ENCODE assay signal across 1 cellular context in the genomic region with DNA sequence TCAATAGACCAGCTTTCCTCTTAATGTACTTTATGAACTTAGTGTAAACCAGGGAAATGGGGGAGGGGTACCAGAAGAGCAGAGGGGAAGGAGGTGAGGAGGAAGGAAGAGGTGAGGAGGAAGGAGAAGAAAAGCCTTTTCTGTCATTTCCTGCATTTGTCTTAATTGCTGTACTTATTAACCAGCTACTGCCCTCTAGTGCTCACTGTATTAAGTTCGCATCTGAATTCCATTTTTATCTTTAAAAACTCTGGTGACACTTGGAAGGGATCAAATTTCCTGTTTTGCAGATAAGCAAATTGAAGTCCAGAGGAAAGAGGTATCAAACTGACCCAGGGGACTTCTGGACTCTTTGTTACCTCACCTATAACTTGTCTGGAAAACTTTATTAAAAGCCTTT.
A peak's percentile ranks its signal among the peaks of the same experiment; 100 is the strongest.
TF ChIP-seq lines count a peak whose summit lies in the region.

No MANE protein-coding gene starts in this region.

TF ChIP-seq in HEK293, 187 proteins besides CTCF, POLR2A, EP300 and RAD21 (continued from another document):
- TF ChIP-seq, protein P1, sequence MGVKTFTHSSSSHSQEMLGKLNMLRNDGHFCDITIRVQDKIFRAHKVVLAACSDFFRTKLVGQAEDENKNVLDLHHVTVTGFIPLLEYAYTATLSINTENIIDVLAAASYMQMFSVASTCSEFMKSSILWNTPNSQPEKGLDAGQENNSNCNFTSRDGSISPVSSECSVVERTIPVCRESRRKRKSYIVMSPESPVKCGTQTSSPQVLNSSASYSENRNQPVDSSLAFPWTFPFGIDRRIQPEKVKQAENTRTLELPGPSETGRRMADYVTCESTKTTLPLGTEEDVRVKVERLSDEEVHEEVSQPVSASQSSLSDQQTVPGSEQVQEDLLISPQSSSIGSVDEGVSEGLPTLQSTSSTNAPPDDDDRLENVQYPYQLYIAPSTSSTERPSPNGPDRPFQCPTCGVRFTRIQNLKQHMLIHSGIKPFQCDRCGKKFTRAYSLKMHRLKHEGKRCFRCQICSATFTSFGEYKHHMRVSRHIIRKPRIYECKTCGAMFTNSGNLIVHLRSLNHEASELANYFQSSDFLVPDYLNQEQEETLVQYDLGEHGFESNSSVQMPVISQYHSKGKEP (tag by site-specific recombination; IDR thresholded peaks at IDR 0.05): 0 out of 2 replicates have a peak, but pooled peaks have one; percentile 31
- TF ChIP-seq ZNF341 (tag by site-specific recombination; IDR thresholded peaks at IDR 0.05; ENCODE audit: low read depth): peak; percentile 82
- TF ChIP-seq, protein P2, sequence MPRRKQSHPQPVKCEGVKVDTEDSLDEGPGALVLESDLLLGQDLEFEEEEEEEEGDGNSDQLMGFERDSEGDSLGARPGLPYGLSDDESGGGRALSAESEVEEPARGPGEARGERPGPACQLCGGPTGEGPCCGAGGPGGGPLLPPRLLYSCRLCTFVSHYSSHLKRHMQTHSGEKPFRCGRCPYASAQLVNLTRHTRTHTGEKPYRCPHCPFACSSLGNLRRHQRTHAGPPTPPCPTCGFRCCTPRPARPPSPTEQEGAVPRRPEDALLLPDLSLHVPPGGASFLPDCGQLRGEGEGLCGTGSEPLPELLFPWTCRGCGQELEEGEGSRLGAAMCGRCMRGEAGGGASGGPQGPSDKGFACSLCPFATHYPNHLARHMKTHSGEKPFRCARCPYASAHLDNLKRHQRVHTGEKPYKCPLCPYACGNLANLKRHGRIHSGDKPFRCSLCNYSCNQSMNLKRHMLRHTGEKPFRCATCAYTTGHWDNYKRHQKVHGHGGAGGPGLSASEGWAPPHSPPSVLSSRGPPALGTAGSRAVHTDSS (tag by site-specific recombination; IDR thresholded peaks at IDR 0.05): peak; percentile 79
- TF ChIP-seq KLF16 (tag by site-specific recombination; IDR thresholded peaks at IDR 0.05): 0 out of 2 replicates have a peak, but pooled peaks have one; percentile 29
- TF ChIP-seq, protein P3, sequence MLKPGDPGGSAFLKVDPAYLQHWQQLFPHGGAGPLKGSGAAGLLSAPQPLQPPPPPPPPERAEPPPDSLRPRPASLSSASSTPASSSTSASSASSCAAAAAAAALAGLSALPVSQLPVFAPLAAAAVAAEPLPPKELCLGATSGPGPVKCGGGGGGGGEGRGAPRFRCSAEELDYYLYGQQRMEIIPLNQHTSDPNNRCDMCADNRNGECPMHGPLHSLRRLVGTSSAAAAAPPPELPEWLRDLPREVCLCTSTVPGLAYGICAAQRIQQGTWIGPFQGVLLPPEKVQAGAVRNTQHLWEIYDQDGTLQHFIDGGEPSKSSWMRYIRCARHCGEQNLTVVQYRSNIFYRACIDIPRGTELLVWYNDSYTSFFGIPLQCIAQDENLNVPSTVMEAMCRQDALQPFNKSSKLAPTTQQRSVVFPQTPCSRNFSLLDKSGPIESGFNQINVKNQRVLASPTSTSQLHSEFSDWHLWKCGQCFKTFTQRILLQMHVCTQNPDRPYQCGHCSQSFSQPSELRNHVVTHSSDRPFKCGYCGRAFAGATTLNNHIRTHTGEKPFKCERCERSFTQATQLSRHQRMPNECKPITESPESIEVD (tag by site-specific recombination; IDR thresholded peaks at IDR 0.05): peak; percentile 36; the same call in 1 of the 2 replicates
- TF ChIP-seq, protein P4, sequence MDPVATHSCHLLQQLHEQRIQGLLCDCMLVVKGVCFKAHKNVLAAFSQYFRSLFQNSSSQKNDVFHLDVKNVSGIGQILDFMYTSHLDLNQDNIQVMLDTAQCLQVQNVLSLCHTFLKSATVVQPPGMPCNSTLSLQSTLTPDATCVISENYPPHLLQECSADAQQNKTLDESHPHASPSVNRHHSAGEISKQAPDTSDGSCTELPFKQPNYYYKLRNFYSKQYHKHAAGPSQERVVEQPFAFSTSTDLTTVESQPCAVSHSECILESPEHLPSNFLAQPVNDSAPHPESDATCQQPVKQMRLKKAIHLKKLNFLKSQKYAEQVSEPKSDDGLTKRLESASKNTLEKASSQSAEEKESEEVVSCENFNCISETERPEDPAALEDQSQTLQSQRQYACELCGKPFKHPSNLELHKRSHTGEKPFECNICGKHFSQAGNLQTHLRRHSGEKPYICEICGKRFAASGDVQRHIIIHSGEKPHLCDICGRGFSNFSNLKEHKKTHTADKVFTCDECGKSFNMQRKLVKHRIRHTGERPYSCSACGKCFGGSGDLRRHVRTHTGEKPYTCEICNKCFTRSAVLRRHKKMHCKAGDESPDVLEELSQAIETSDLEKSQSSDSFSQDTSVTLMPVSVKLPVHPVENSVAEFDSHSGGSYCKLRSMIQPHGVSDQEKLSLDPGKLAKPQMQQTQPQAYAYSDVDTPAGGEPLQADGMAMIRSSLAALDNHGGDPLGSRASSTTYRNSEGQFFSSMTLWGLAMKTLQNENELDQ (tag by site-specific recombination; IDR thresholded peaks at IDR 0.05; ENCODE audit: low read depth): no peak
